ENCODE assay signal across 1 cellular context in genomic region chr11:61516191-61516590, GRCh38.
TF ChIP-seq lines count a peak whose summit lies in the region.

No MANE protein-coding gene starts in this region.

TF ChIP-seq in GM23338, 12 proteins besides CTCF, POLR2A, EP300 and RAD21 (continued from another document):
- TF ChIP-seq ZNF462 (CRISPR knock-in tag; IDR thresholded peaks at IDR 0.05), result no peak
- no peak for TF ChIP-seq ZNF331 (CRISPR knock-in tag; IDR thresholded peaks at IDR 0.05; ENCODE audit: low read depth)
- no peak for TF ChIP-seq EZH2 (IDR thresholded peaks at IDR 0.05; ENCODE audit: low read depth, unreplicated experiment)
- TF ChIP-seq POLR2AphosphoS5 (IDR thresholded peaks at IDR 0.05; ENCODE audit: low read depth), result no peak
- TF ChIP-seq STAT1 (IDR thresholded peaks at IDR 0.05; ENCODE audit: unreplicated experiment), result no peak
- no peak for TF ChIP-seq CREB1 (CRISPR knock-in tag; IDR thresholded peaks at IDR 0.05; ENCODE audit: low read depth)
- TF ChIP-seq JUNB (IDR thresholded peaks at IDR 0.05; ENCODE audit: unreplicated experiment), result no peak
- TF ChIP-seq ETS1 (IDR thresholded peaks at IDR 0.05), result no peak
- TF ChIP-seq ZNF114 (CRISPR knock-in tag; IDR thresholded peaks at IDR 0.05), result no peak
- TF ChIP-seq EZH2phosphoT487 (IDR thresholded peaks at IDR 0.05; ENCODE audit: unreplicated experiment), result no peak
